In genomic region chr11:66882540-66882939, GRCh38 we compare ENCODE assay signal across 10 cellular contexts. TPM values are rescaled to one million over a fixed set of nuclear protein-coding genes. Genes with fewer than 3 reads are reported as not detected.
A peak's percentile ranks its signal among the peaks of the same experiment; 100 is the strongest.
DNase-seq lines count a peak whose midpoint lies in the region; ATAC-seq and TF ChIP-seq lines count a peak whose summit lies in the region.
"Had no signal": no experiment of that assay in that cellular context is flagged by ENCODE, and none has a peak within 500 bp of the region (broad histone marks: within the 10 kb centered on the region; RNA-seq: fewer than 3 reads in every experiment).

No MANE protein-coding gene starts in this region.

- ATAC-seq in body of pancreas, result peak; percentile 22
- no peak for ATAC-seq in CD8-positive, alpha-beta T cell
- ATAC-seq in activated T-cell treated with anti-CD3 and anti-CD28 coated beads, Interleukin-2, amount 50 U/mL, for 72 hours (replicated peaks in 1 of 2), result no peak

- peak overlapping the region; percentile 60 to 72 for H3K27ac ChIP-seq in breast epithelium
- peak overlapping the region in 2 of 4 donors; percentile 1 to 22 for H3K27ac ChIP-seq in body of pancreas
- peak overlapping the region; percentile 17 to 81 (median 73) for H3K27ac ChIP-seq in tibial nerve
- H3K27ac ChIP-seq in CD8-positive, alpha-beta T cell (ENCODE audit: low read depth, low read length), result no peak overlapping the region

- DNase-seq in breast epithelium (ENCODE audit: low spot score in 2 of 2), result no peak
- no peak for DNase-seq in MCF 10A (ENCODE audit: unreplicated experiment)
- DNase-seq in body of pancreas, result peak in 2 of 4 donors; percentile 41 to 53
- peak; percentile 19 for DNase-seq in middle frontal gyrus (ENCODE audit: extremely low spot score, low spot score)
- no peak for DNase-seq in tibial nerve (ENCODE audit: low spot score in 2 of 2)
- DNase-seq in CD8-positive, alpha-beta T cell, result no peak
- DNase-seq in AML-193 (lab: John Stamatoyannopoulos, UW), result no peak
- no peak for DNase-seq in activated T-cell treated with anti-CD3 and anti-CD28 coated beads, Interleukin-2, amount 50 U/mL, for 72 hours

- H3K4me1 Mint-ChIP-seq in MCF 10A (ENCODE audit: insufficient read depth, unreplicated experiment), result peaks cover 54% of the 10 kb centered on the region
- H3K4me1 Mint-ChIP-seq in CD8-positive, alpha-beta T cell (ENCODE audit: low read depth), result peaks cover 16% of the 10 kb centered on the region
- H3K4me1 Mint-ChIP-seq in activated T-cell treated with anti-CD3 and anti-CD28 coated beads, Interleukin-2, amount 50 U/mL, for 72 hours (ENCODE audit: low read depth), result peaks cover 11% of the 10 kb centered on the region

- H3K36me3 ChIP-seq in breast epithelium (no peaks in the 10 kb centered on the region), body of pancreas (replicated peaks in 1 of 2; ENCODE audit: insufficient read depth in 1 of 2, low read depth in 2 of 2) (no peaks in the 10 kb centered on the region), tibial nerve (no peaks in the 10 kb centered on the region)
- no peaks in the 10 kb centered on the region for H3K36me3 ChIP-seq in CD8-positive, alpha-beta T cell (ENCODE audit: insufficient read depth, low read length)
- H3K36me3 ChIP-seq: BLaER1 treated with 17β-estradiol and CSF1 and Interleukin-3, amounts not matched to agents 10 nM and 100 nM had no signal

- H3K9me3 Mint-ChIP-seq in MCF 10A (ENCODE audit: unreplicated experiment), result no peaks in the 10 kb centered on the region
- no peaks in the 10 kb centered on the region for H3K9me3 Mint-ChIP-seq in CD8-positive, alpha-beta T cell
- no peaks in the 10 kb centered on the region for H3K9me3 Mint-ChIP-seq in activated T-cell treated with anti-CD3 and anti-CD28 coated beads, Interleukin-2, amount 50 U/mL, for 72 hours
- H3K9me3 Mint-ChIP-seq: T-helper 2 cell treated with Interferon-gamma antibody and Interleukin-4, amounts not matched to agents 5 μg/mL and 100 μg/mL, for 36 hours had no signal

- WGBS in body of pancreas, 2 donors, result 30 to 64% methylated on average over 12 of the region's 12 CpGs
- WGBS in tibial nerve, 2 donors, result 49 to 51% methylated on average over 12 of the region's 12 CpGs

- intact Hi-C loops in breast epithelium (cut with DNase I; ENCODE audit: low total_unique reads) (no loop called here), MCF 10A (cut with micrococcal nuclease) (no loop called here), body of pancreas (cut with DNase I) (no loop called here)
- intact Hi-C loops in CD8-positive, alpha-beta T cell (cut with DNase I, micrococcal nuclease), result no loop called here

- H3K27me3 Mint-ChIP-seq in MCF 10A (ENCODE audit: insufficient read depth, unreplicated experiment), result no peaks in the 10 kb centered on the region
- H3K27me3 Mint-ChIP-seq in CD8-positive, alpha-beta T cell (ENCODE audit: low read depth), result no peaks in the 10 kb centered on the region
- no peaks in the 10 kb centered on the region for H3K27me3 Mint-ChIP-seq in activated T-cell treated with anti-CD3 and anti-CD28 coated beads, Interleukin-2, amount 50 U/mL, for 72 hours (ENCODE audit: low read depth)

- H3K4me3 ChIP-seq in breast epithelium (peak overlapping the region in 2 of 3 donors; percentile 30 to 38), body of pancreas (no peak overlapping the region), tibial nerve (peak overlapping the region in 2 of 4 donors; percentile 5 to 25)
- H3K4me3 ChIP-seq in CD8-positive, alpha-beta T cell (ENCODE audit: low read depth, low read length), result no peak overlapping the region
- H3K4me3 ChIP-seq: BLaER1 treated with 17β-estradiol and CSF1 and Interleukin-3, amounts not matched to agents 10 nM and 100 nM had no signal

- POLR2A ChIA-PET in MCF 10A (lab: Yijun Ruan, JAX), result interaction anchor here (0.5 to 3.7 kb wide), 2 partner anchors 9 to 76 kb away, joined by 3 to 26 read pairs; partner anchors contain the start of gene PC
- POLR2A ChIA-PET in CD8-positive, alpha-beta T cell (lab: Charles Lee), result no interaction called here

- CTCF ChIA-PET in MCF 10A (lab: Yijun Ruan, JAX), result no interaction called here
- CTCF ChIA-PET in CD8-positive, alpha-beta T cell (lab: Charles Lee), result interaction anchor here (1.7 to 6.9 kb wide), 2 partner anchors 18 to 188 kb away, joined by 6 to 53 read pairs; no protein-coding TSS in a partner anchor

- H3K36me3 Mint-ChIP-seq in MCF 10A (ENCODE audit: insufficient read depth, unreplicated experiment), result peaks cover 6% of the 10 kb centered on the region
- H3K36me3 Mint-ChIP-seq in CD8-positive, alpha-beta T cell, result no peaks in the 10 kb centered on the region
- no peaks in the 10 kb centered on the region for H3K36me3 Mint-ChIP-seq in activated T-cell treated with anti-CD3 and anti-CD28 coated beads, Interleukin-2, amount 50 U/mL, for 72 hours (ENCODE audit: insufficient read depth in 2 of 2)

- peaks cover 11 to 39% of the 10 kb centered on the region in 2 donors for H3K4me1 ChIP-seq in breast epithelium
- peaks cover 16% of the 10 kb centered on the region for H3K4me1 ChIP-seq in body of pancreas
- H3K4me1 ChIP-seq in tibial nerve, result peaks cover 0 to 70% (median 34%) of the 10 kb centered on the region in 4 donors
- H3K4me1 ChIP-seq in CD8-positive, alpha-beta T cell (ENCODE audit: insufficient read depth, low read length), result peaks cover 12% of the 10 kb centered on the region

- no peak for TF ChIP-seq CTCF in breast epithelium (IDR thresholded peaks at IDR 0.05)
- TF ChIP-seq CTCF in MCF 10A (IDR thresholded peaks at IDR 0.05; ENCODE audit: unreplicated experiment), result no peak
- no peak for TF ChIP-seq CTCF in body of pancreas (IDR thresholded peaks at IDR 0.05)
- no peak for TF ChIP-seq CTCF in tibial nerve (IDR thresholded peaks at IDR 0.05)
- TF ChIP-seq CTCF in CD8-positive, alpha-beta T cell (IDR thresholded peaks at IDR 0.05), result no peak

- BruUV-seq in MCF 10A (replicated peaks; lab: Mats Ljungman, UMichigan), result no TSS peak

- H3K27me3 ChIP-seq in breast epithelium, result no peaks in the 10 kb centered on the region
- no peaks in the 10 kb centered on the region for H3K27me3 ChIP-seq in body of pancreas
- H3K27me3 ChIP-seq in tibial nerve, result no peaks in the 10 kb centered on the region
- no peaks in the 10 kb centered on the region for H3K27me3 ChIP-seq in CD8-positive, alpha-beta T cell (ENCODE audit: insufficient read depth, low read length)
- H3K27me3 ChIP-seq: BLaER1 treated with 17β-estradiol and CSF1 and Interleukin-3, amounts not matched to agents 10 nM and 100 nM had no signal

- TF ChIP-seq POLR2A in breast epithelium (IDR thresholded peaks at IDR 0.05) (no peak), body of pancreas (IDR thresholded peaks at IDR 0.05) (no peak), tibial nerve (IDR thresholded peaks at IDR 0.05) (no peak)

- no peak for TF ChIP-seq EP300 in tibial nerve (IDR thresholded peaks at IDR 0.05)

- H3K9me3 ChIP-seq in breast epithelium (no peaks in the 10 kb centered on the region), body of pancreas (no peaks in the 10 kb centered on the region), tibial nerve (no peaks in the 10 kb centered on the region)
- H3K9me3 ChIP-seq in CD8-positive, alpha-beta T cell (ENCODE audit: low read length), result no peaks in the 10 kb centered on the region
- H3K9me3 ChIP-seq: BLaER1 treated with 17β-estradiol and CSF1 and Interleukin-3, amounts not matched to agents 10 nM and 100 nM had no signal

- H3K27ac Mint-ChIP-seq in MCF 10A (ENCODE audit: low read depth, unreplicated experiment), result no peak overlapping the region
- no peak overlapping the region for H3K27ac Mint-ChIP-seq in CD8-positive, alpha-beta T cell
- no peak overlapping the region for H3K27ac Mint-ChIP-seq in activated T-cell treated with anti-CD3 and anti-CD28 coated beads, Interleukin-2, amount 50 U/mL, for 72 hours
- H3K27ac Mint-ChIP-seq: T-helper 2 cell treated with Interferon-gamma antibody and Interleukin-4, amounts not matched to agents 5 μg/mL and 100 μg/mL, for 36 hours had no signal

- H3K4me3 Mint-ChIP-seq in MCF 10A (ENCODE audit: unreplicated experiment), result no peak overlapping the region
- no peak overlapping the region for H3K4me3 Mint-ChIP-seq in CD8-positive, alpha-beta T cell
- H3K4me3 Mint-ChIP-seq in activated T-cell treated with anti-CD3 and anti-CD28 coated beads, Interleukin-2, amount 50 U/mL, for 72 hours, result no peak overlapping the region
- H3K4me3 Mint-ChIP-seq: T-helper 2 cell treated with Interferon-gamma antibody and Interleukin-4, amounts not matched to agents 5 μg/mL and 100 μg/mL, for 36 hours had no signal

RNA-seq across cellular contexts. Expression of gene LRFN4, which starts 25.7 kb away (rescaled TPM):
- total RNA-seq in breast epithelium (10 to 100 TPM in 2 of 3 donors, 1 to 10 TPM in 1; 5.2 to 14.4 (median 11.7) TPM), MCF 10A (2022) (30.4 and 39.9 TPM in 2 replicates), body of pancreas (1 to 10 TPM; 2.3 to 3.0 TPM), tibial nerve (10 to 100 TPM in 3 of 4 donors, 1 to 10 TPM in 1; 9.4 to 17.1 (median 14.0) TPM)
- total RNA-seq in CD8-positive, alpha-beta T cell, result 1 to 10 TPM; 1.7 to 2.3 TPM
- 10 to 100 TPM; 13.4 to 18.3 TPM for total RNA-seq in activated T-cell treated with anti-CD3 and anti-CD28 coated beads, Interleukin-2, amount 50 U/mL, for 72 hours

RNA-seq across cellular contexts. Expression of gene RCE1, which starts 39.3 kb away (rescaled TPM):
- total RNA-seq in breast epithelium (10 to 100 TPM; 10.7 to 23.9 (median 21.5) TPM), MCF 10A (2022) (23.3 and 27.7 TPM in 2 replicates), body of pancreas (10 to 100 TPM; 14.3 to 18.8 TPM), tibial nerve (10 to 100 TPM; 18.1 to 25.8 (median 20.9) TPM)
- total RNA-seq in CD8-positive, alpha-beta T cell, result 10 to 100 TPM; 68.9 to 72.2 TPM
- total RNA-seq in activated T-cell treated with anti-CD3 and anti-CD28 coated beads, Interleukin-2, amount 50 U/mL, for 72 hours, result 10 to 100 TPM; 27.2 to 29.6 TPM

Comparison
In these comparisons a context has a peak if more than half of its experiments do, and no peak if none do; other contexts are left out.
1. H3K4me3 ChIP-seq: peak in breast epithelium (2 of 3); none in body of pancreas (0 of 2) and CD8-positive, alpha-beta T cell (single experiment).